1 cellular context compared by ENCODE assay signal in the genomic region with DNA sequence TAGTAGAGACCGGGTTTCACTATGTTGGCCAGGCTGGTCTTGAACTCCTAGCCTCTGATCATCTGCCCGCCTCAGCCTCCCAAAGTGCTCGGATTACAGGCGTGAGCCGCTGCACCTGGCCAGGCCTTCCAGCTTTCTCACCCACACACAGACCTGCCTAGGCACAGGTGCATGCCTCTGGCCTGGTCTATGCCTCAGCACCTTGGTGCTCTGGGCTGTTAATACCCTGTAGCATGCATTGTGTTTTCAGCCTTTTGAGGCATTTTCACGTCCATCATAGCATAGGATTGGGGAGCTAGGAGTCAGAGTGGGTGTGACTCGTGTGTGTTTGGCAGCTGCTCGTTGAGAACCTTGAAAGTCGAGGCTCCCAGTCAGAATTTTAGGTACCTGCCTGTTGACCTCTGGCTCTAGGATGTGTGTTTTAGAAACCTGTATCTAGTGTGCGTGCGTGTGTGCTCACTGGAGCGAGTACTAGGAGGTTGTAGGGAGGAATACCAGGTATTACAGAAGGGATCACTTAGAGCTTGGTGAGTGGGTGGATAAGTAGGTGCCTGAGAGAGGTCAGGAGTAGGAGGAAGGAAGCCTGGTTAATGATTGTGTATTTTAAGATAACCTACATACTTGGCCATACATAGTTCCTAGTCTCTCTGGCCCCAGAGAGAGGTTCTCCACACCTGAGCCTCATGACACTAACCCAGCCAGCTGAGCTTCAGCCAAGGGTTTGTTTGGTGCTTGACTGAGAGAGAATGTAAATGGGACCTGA.
TF ChIP-seq lines count a peak whose summit lies in the region.

No MANE protein-coding gene starts in this region.

TF ChIP-seq in GM12891, 5 proteins besides CTCF, POLR2A, EP300 and RAD21:
- TF ChIP-seq TAF1 (IDR thresholded peaks at IDR 0.05; ENCODE audit: low read depth, low read length) = no peak
- no peak for TF ChIP-seq POLR2AphosphoS5 (IDR thresholded peaks at IDR 0.05; ENCODE audit: low read depth, low read length)
- TF ChIP-seq PAX5 (IDR thresholded peaks at IDR 0.05; ENCODE audit: insufficient read depth, low read length, severe bottlenecking) = no peak
- no peak for TF ChIP-seq POU2F2 (IDR thresholded peaks at IDR 0.05; ENCODE audit: low read depth, low read length)
- no peak for TF ChIP-seq SPI1 (IDR thresholded peaks at IDR 0.05; ENCODE audit: low read depth, low read length)
